ENCODE assay signal across 23 cellular contexts in the genomic region with DNA sequence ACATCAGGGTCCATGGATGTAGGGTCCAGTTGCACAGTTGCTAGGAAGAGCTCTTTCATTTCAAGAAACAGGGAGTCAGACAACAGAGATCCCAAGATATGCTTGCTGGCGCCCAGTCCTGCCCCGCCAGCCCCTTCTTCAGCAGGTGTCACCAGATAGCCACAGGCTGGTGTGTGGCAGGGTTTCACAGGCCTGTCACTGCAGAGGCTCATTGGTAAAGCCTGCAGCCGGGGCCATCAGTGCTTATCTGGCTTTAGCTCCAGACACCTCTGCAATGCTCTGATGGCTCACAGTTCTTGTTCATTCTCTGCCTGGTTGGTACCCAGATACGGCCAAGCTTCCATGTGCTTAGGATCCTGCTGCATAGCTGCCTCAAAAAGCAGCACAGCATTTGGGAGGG. TPM values are rescaled to one million over a fixed set of nuclear protein-coding genes. Genes with fewer than 3 reads are reported as not detected.
DNase-seq lines count a peak whose midpoint lies in the region; ATAC-seq, FAIRE-seq and TF ChIP-seq lines count a peak whose summit lies in the region.
"Had no signal": no experiment of that assay in that cellular context is flagged by ENCODE, and none has a peak within 500 bp of the region (broad histone marks: within the 10 kb centered on the region; RNA-seq: fewer than 3 reads in every experiment).

No MANE protein-coding gene starts in this region.

- no peak overlapping the region for H3K4ac ChIP-seq in neuronal stem cell (ENCODE audit: low read length)

- no peak overlapping the region for H3K4me2 ChIP-seq in HepG2 (ENCODE audit: low read depth, low read length)
- H3K4me2 ChIP-seq in neuronal stem cell (ENCODE audit: insufficient read depth, low read length, poor library complexity, severe bottlenecking): no peak overlapping the region
- H3K4me2 ChIP-seq: BLaER1 treated with 17β-estradiol and CSF1 and Interleukin-3, amounts not matched to agents 10 nM and 100 nM had no signal

- no peak overlapping the region for H2BK15ac ChIP-seq in neuronal stem cell (ENCODE audit: low read length)

- no peak overlapping the region for H4K91ac ChIP-seq in neuronal stem cell (ENCODE audit: low read depth, low read length, poor library complexity)

- BruUV-seq in HepG2 (replicated peaks; lab: Mats Ljungman, UMichigan): no TSS peak

- no peak overlapping the region for H3K14ac ChIP-seq in neuronal stem cell (ENCODE audit: low read length)

- in situ Hi-C loops in HepG2 (cut with HindIII; ENCODE audit: extremely low pct_ligation_motif_present, low pct_unique_long_range_greater_than_20kb): no loop called here

- no peak overlapping the region for H4K8ac ChIP-seq in neuronal stem cell (ENCODE audit: low read depth, low read length)

- H3K36me3 ChIP-seq in HepG2 (replicated peaks in 1 of 2; ENCODE audit: control insufficient read depth in 1 of 2, insufficient read depth in 2 of 2, low read length in 2 of 2) (no peaks in the 10 kb centered on the region), right lobe of liver (no peaks in the 10 kb centered on the region), adipocyte (ENCODE audit: control insufficient read depth, insufficient read depth, low read length, severe bottlenecking) (peaks cover 26% of the 10 kb centered on the region), neuronal stem cell (replicated peaks in 1 of 2; ENCODE audit: control insufficient read depth in 2 of 2, insufficient read depth in 2 of 2, low read length in 2 of 2) (no peaks in the 10 kb centered on the region)

- no peak for TF ChIP-seq RAD21 in HepG2 (CRISPR knock-in tag; IDR thresholded peaks at IDR 0.05)

- H3K4me1 ChIP-seq in HepG2 (ENCODE audit: insufficient read depth, low read length) (0 out of 2 replicates have a peak, but pooled peaks cover 7% of the 10 kb centered on the region), right lobe of liver (no peaks in the 10 kb centered on the region), adipocyte (ENCODE audit: control insufficient read depth, insufficient read depth, low read length) (no peaks in the 10 kb centered on the region), neuronal stem cell (ENCODE audit: control insufficient read depth in 2 of 2, insufficient read depth in 1 of 2, low read depth in 1 of 2, low read length in 2 of 2) (no peaks in the 10 kb centered on the region), right cardiac atrium (ENCODE audit: control insufficient read depth, insufficient read depth, low read length) (no peaks in the 10 kb centered on the region)
- H3K4me1 ChIP-seq: BLaER1 treated with 17β-estradiol and CSF1 and Interleukin-3, amounts not matched to agents 10 nM and 100 nM had no signal

- H3K9ac ChIP-seq in HepG2 (ENCODE audit: insufficient read depth, low read depth, low read length) (no peak overlapping the region), adipocyte (ENCODE audit: low read length) (no peak overlapping the region), neuronal stem cell (ENCODE audit: low read depth, low read length, poor library complexity) (peak overlapping the region; percentile 15)
- H3K9ac ChIP-seq: BLaER1 treated with 17β-estradiol and CSF1 and Interleukin-3, amounts not matched to agents 10 nM and 100 nM; GM23248 had no signal

- no CpG with 5 or more reads among the region's 4 CpGs for WGBS in HepG2 (ENCODE audit: low lambda C conversion rate)
- no CpG with 5 or more reads among the region's 4 CpGs for WGBS in right lobe of liver (ENCODE audit: insufficient coverage, low coverage, low lambda C conversion rate, missing lambda C conversion rate)
- WGBS in neuronal stem cell (ENCODE audit: extremely low coverage in 2 of 2, insufficient read length in 2 of 2, insufficient replicate concordance in 1 of 2), 2 donors: no CpG with 5 or more reads among the region's 4 CpGs
- WGBS in right cardiac atrium: 91% methylated on average over 4 of the region's 4 CpGs

- H3K27ac ChIP-seq in HepG2 (ENCODE audit: extremely low read length, insufficient read depth, low read length): no peak overlapping the region
- no peak overlapping the region for H3K27ac ChIP-seq in right lobe of liver
- H3K27ac ChIP-seq in neuronal stem cell (replicated peaks; ENCODE audit: low read length): no peak overlapping the region
- no peak overlapping the region for H3K27ac ChIP-seq in right cardiac atrium (ENCODE audit: low read length)
- H3K27ac ChIP-seq: 22Rv1; BLaER1 treated with 17β-estradiol and CSF1 and Interleukin-3, amounts not matched to agents 10 nM and 100 nM; GM23248 had no signal

- H3K23ac ChIP-seq in neuronal stem cell (ENCODE audit: low read depth, low read length, poor library complexity): no peak overlapping the region

- H2AFZ ChIP-seq in HepG2 (ENCODE audit: low read length): no peak overlapping the region
- no peak overlapping the region for H2AFZ ChIP-seq in neuronal stem cell (ENCODE audit: low read length)
- H2AFZ ChIP-seq: GM23248 had no signal

- POLR2A ChIA-PET in HepG2 (lab: Yijun Ruan, JAX): no interaction called here

- no peak for TF ChIP-seq CTCF in HepG2 (CRISPR knock-in tag; IDR thresholded peaks at IDR 0.05)
- TF ChIP-seq CTCF in right lobe of liver (IDR thresholded peaks at IDR 0.05): no peak

- no peak for DNase-seq in HepG2 (ENCODE audit: low spot score)
- no peak for DNase-seq in right lobe of liver
- DNase-seq in adipocyte (ENCODE audit: low read depth): no peak
- DNase-seq in neuronal stem cell (ENCODE audit: low spot score): no peak
- no peak for DNase-seq in right cardiac atrium
- no peak for DNase-seq in amniotic stem cell (lab: John Stamatoyannopoulos, UW)
- DNase-seq: CD4-positive, alpha-beta T cell; CD8-positive, alpha-beta memory T cell; DMS 273 treated with DMSO at 0.1 percent for 48 hours; DMS79; EL; GDM1; GM23248; H7; HCEC 1CT had no signal

- H3K18ac ChIP-seq in neuronal stem cell (ENCODE audit: low read length): no peak overlapping the region

- TF ChIP-seq POLR2A in HepG2 (IDR thresholded peaks at IDR 0.05; ENCODE audit: insufficient read depth in 1 of 2, low read depth in 2 of 2, low read length in 2 of 2): no peak
- TF ChIP-seq POLR2A in right lobe of liver (IDR thresholded peaks at IDR 0.05): no peak

- H3K27me3 ChIP-seq in HepG2 (ENCODE audit: control insufficient read depth in 1 of 2, insufficient read depth in 2 of 2, low read length in 2 of 2) (0 out of 5 replicates have a peak, but pooled peaks cover 0 to 3% of the 10 kb centered on the region in 2 experiments), right lobe of liver (no peaks in the 10 kb centered on the region), adipocyte (replicated peaks; ENCODE audit: control insufficient read depth, insufficient read depth, low read length) (no peaks in the 10 kb centered on the region), neuronal stem cell (ENCODE audit: control insufficient read depth in 3 of 3, insufficient read depth in 3 of 3, low read depth in 1 of 3, low read length in 3 of 3) (no peaks in the 10 kb centered on the region), right cardiac atrium (ENCODE audit: control insufficient read depth, insufficient read depth) (no peaks in the 10 kb centered on the region)
- H3K27me3 ChIP-seq: BLaER1 treated with 17β-estradiol and CSF1 and Interleukin-3, amounts not matched to agents 10 nM and 100 nM had no signal

- CTCF ChIA-PET in HepG2 (lab: Yijun Ruan, JAX; ENCODE audit: low intra/inter-chr PET ratio, low total read pairs): no interaction called here

- no peak for FAIRE-seq in HepG2 (lab: Jason Lieb, UNC)
- FAIRE-seq: A204.1, D721Med, GM12878, GM19239, H1 had no signal

- intact Hi-C loops in HepG2 (cut with micrococcal nuclease; ENCODE audit: unreplicated experiment) (no loop called here), right lobe of liver (cut with DNase I) (no loop called here), right cardiac atrium (cut with DNase I) (no loop called here)

- H3K79me1 ChIP-seq in neuronal stem cell (ENCODE audit: low read depth, low read length): no peaks in the 10 kb centered on the region

- no peaks in the 10 kb centered on the region for H3K79me2 ChIP-seq in HepG2 (ENCODE audit: insufficient read depth, low read length)

- H2BK12ac ChIP-seq in neuronal stem cell (ENCODE audit: low read length): no peak overlapping the region

- peaks cover 13% of the 10 kb centered on the region for H3K9me3 ChIP-seq in HepG2 (ENCODE audit: low read length)
- H3K9me3 ChIP-seq in right lobe of liver: peaks cover 0 to 21% (median 10%) of the 10 kb centered on the region in 4 donors
- peaks cover 77% of the 10 kb centered on the region for H3K9me3 ChIP-seq in adipocyte (ENCODE audit: control insufficient read depth, low read length)
- H3K9me3 ChIP-seq in neuronal stem cell (replicated peaks in 1 of 2; ENCODE audit: control insufficient read depth in 2 of 2, insufficient read depth in 1 of 2, low read depth in 1 of 2, low read length in 2 of 2): peaks cover 16 to 19% of the 10 kb centered on the region in 2 donors
- peaks cover 3% of the 10 kb centered on the region for H3K9me3 ChIP-seq in right cardiac atrium (ENCODE audit: control insufficient read depth, low read length)

- TF ChIP-seq EP300 in HepG2 (IDR thresholded peaks at IDR 0.05; ENCODE audit: low read depth in 2 of 2, low read length in 2 of 2): no peak
- no peak for TF ChIP-seq EP300 in HepG2 (CRISPR knock-in tag; IDR thresholded peaks at IDR 0.05; ENCODE audit: borderline replicate concordance)

- H2BK5ac ChIP-seq in neuronal stem cell (ENCODE audit: low read length): peak overlapping the region; percentile 54

- no peak overlapping the region for H3K4me3 ChIP-seq in HepG2 (replicated peaks in 1 of 3; ENCODE audit: insufficient read depth in 1 of 3, low read depth in 2 of 3, low read length in 3 of 3)
- H3K4me3 ChIP-seq in right lobe of liver: no peak overlapping the region
- H3K4me3 ChIP-seq in adipocyte (ENCODE audit: low read length): peak overlapping the region; percentile 33
- no peak overlapping the region for H3K4me3 ChIP-seq in neuronal stem cell (ENCODE audit: low read length in 2 of 2)
- H3K4me3 ChIP-seq in right cardiac atrium (ENCODE audit: low read length): no peak overlapping the region
- H3K4me3 ChIP-seq: GM12878, GM23248 had no signal

- no peak overlapping the region for H2AK5ac ChIP-seq in neuronal stem cell (ENCODE audit: low read depth, low read length)

- no peak overlapping the region for H2BK120ac ChIP-seq in neuronal stem cell (ENCODE audit: low read depth, low read length)

- peak; percentile 53 for ATAC-seq in HepG2
- no peak for ATAC-seq in right lobe of liver
- ATAC-seq in right cardiac atrium: no peak
- ATAC-seq in HG03159 (IDR thresholded peaks at IDR 0.05; ENCODE audit: unreplicated experiment): no peak
- ATAC-seq: GM12878 had no signal

- H4K20me1 ChIP-seq in HepG2 (ENCODE audit: insufficient read depth, low read length): no peaks in the 10 kb centered on the region
- H4K20me1 ChIP-seq: BLaER1 treated with 17β-estradiol and CSF1 and Interleukin-3, amounts not matched to agents 10 nM and 100 nM had no signal

RNA-seq across cellular contexts. Expression of a gene that starts 12.4 kb away (rescaled TPM):
- total RNA-seq in HepG2 (2016; rRNA removed; fragmentation: Illumina TruSeq; extraction: Trizol) (102 and 134 TPM in 2 replicates), right lobe of liver (10 to 100 TPM in 1 of 6 experiments, 1 to 10 TPM in 5; 5.4 to 13.8 (median 6.6) TPM), right cardiac atrium (10 to 100 TPM; 13.9 to 27.3 (median 21.9) TPM)
- 749 and 855 TPM in 2 replicates for total RNA-seq in HepG2 (2016; cell fraction: cytosol; rRNA removed; fragmentation: Illumina TruSeq; extraction: Trizol; ENCODE audit: low read depth)
- 96.3 and 132 TPM in 2 replicates for total RNA-seq in HepG2 (2016; cell fraction: insoluble cytoplasmic fraction; rRNA removed; fragmentation: Illumina TruSeq; extraction: Trizol)
- 583 and 722 TPM in 2 replicates for total RNA-seq in HepG2 (2016; cell fraction: membrane; rRNA removed; fragmentation: Illumina TruSeq; extraction: Trizol)
- total RNA-seq in HepG2 (2016; cell fraction: nucleus; rRNA removed; fragmentation: Illumina TruSeq; extraction: Trizol): 58.8 and 62.6 TPM in 2 replicates
- polyA plus RNA-seq in HepG2 (2011; rRNA removed) (6.3 and 9.7 TPM in 2 replicates), right cardiac atrium (1.1 TPM)
- polyA plus RNA-seq in HepG2 (2011; cell fraction: cytosol; rRNA removed): 4.1 and 5.0 TPM in 2 replicates
- polyA plus RNA-seq in HepG2 (2011; cell fraction: nucleus; rRNA removed): 7.2 and 7.3 TPM in 2 replicates
- polyA plus RNA-seq in HepG2 (2012): 6.6 and 7.3 TPM in 2 replicates
- 2.1 and 2.6 TPM in 2 replicates for polyA plus RNA-seq in HepG2 (2016; cell fraction: cytosol; fragmentation: Illumina TruSeq; extraction: Trizol; ENCODE audit: low read depth)
- polyA plus RNA-seq in HepG2 (2016; cell fraction: insoluble cytoplasmic fraction; fragmentation: Illumina TruSeq; extraction: Trizol; ENCODE audit: low read depth): 17.0 and 18.3 TPM in 2 replicates
- polyA plus RNA-seq in HepG2 (2016; cell fraction: membrane; fragmentation: Illumina TruSeq; extraction: Trizol; ENCODE audit: low read depth): 3.8 and 4.0 TPM in 2 replicates
- polyA plus RNA-seq in HepG2 (2016; cell fraction: nucleus; fragmentation: Illumina TruSeq; extraction: Trizol; ENCODE audit: insufficient read depth, low read depth): 24.6 and 31.3 TPM in 2 replicates
- polyA minus RNA-seq in HepG2 (2011; rRNA and poly(A)+ RNA removed; ENCODE audit: low replicate concordance): 41.2 and 57.5 TPM in 2 replicates
- 107 and 109 TPM in 2 replicates for polyA minus RNA-seq in HepG2 (2011; cell fraction: cytosol; rRNA and poly(A)+ RNA removed)
- 61.2 and 76.6 TPM in 2 replicates for polyA minus RNA-seq in HepG2 (2011; cell fraction: nucleus; rRNA and poly(A)+ RNA removed)
- polyA plus RNA-seq in neuronal stem cell (2013, experiment 1 of 2): 6.6 TPM
- polyA plus RNA-seq in neuronal stem cell (2013, experiment 2 of 2): 6.0 TPM
